1 cellular context compared by ENCODE assay signal in the genomic region with DNA sequence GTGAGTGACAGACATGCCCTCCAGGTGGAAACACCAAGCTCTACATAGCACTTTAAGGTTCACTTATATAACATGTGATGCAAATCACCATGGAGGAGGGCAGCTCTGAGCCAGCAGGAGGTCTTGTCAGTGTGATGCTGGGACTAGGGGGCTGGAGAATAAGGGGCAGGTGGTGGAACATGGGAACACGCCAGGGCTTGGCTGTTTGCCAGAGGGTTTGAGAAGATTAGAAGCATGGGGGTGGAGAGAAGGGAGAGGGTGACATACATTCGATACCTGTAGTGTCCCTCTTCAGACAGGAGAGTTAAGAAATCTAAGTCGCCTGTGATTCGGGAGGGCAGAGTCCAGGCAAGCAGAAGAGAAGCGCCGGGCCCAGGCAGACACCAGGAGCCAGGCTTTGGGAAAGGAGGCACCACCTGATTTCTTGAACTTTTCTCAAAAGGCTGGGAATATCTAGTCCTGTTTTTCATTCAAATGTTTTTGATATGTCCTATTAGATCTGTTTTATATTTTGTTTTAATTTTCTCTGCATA.
TF ChIP-seq lines count a peak whose summit lies in the region.

No MANE protein-coding gene starts in this region.

TF ChIP-seq in IMR-90, 13 proteins besides CTCF, POLR2A, EP300 and RAD21:
- TF ChIP-seq, protein P1, sequence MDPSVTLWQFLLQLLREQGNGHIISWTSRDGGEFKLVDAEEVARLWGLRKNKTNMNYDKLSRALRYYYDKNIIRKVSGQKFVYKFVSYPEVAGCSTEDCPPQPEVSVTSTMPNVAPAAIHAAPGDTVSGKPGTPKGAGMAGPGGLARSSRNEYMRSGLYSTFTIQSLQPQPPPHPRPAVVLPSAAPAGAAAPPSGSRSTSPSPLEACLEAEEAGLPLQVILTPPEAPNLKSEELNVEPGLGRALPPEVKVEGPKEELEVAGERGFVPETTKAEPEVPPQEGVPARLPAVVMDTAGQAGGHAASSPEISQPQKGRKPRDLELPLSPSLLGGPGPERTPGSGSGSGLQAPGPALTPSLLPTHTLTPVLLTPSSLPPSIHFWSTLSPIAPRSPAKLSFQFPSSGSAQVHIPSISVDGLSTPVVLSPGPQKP (IDR thresholded peaks at IDR 0.05; ENCODE audit: borderline replicate concordance, low read depth, low read length): no peak
- TF ChIP-seq SMC3 (IDR thresholded peaks at IDR 0.05; ENCODE audit: low read depth, low read length) (no peak), CHD1 (IDR thresholded peaks at IDR 0.05; ENCODE audit: low read depth, low read length) (no peak), CEBPB (IDR thresholded peaks at IDR 0.05; ENCODE audit: low read depth, low read length) (no peak), RCOR1 (IDR thresholded peaks at IDR 0.05; ENCODE audit: insufficient replicate concordance, low read length) (no peak), RFX5 (IDR thresholded peaks at IDR 0.05; ENCODE audit: low read depth, low read length) (no peak), MAFK (IDR thresholded peaks at IDR 0.05; ENCODE audit: low read depth, low read length) (no peak), FOS (IDR thresholded peaks at IDR 0.05; ENCODE audit: low read depth, low read length) (no peak), NFE2L2 (IDR thresholded peaks at IDR 0.05; ENCODE audit: low read depth, low read length) (no peak), MXI1 (IDR thresholded peaks at IDR 0.05; ENCODE audit: borderline replicate concordance, low read depth, low read length) (no peak)
